1 cellular context compared by ENCODE assay signal in genomic region chr10:47441973-47442750, GRCh38.
TF ChIP-seq lines count a peak whose summit lies in the region.

No MANE protein-coding gene starts in this region.

TF ChIP-seq in HepG2, 621 proteins besides CTCF, POLR2A, EP300 and RAD21:
- TF ChIP-seq ZNF263 (CRISPR knock-in tag; IDR thresholded peaks at IDR 0.05) (peak; percentile 24; the same call in 1 of the 2 replicates), SIN3A (IDR thresholded peaks at IDR 0.05; ENCODE audit: borderline replicate concordance, low read depth, low read length) (no peak), BRF2 (CRISPR knock-in tag; IDR thresholded peaks at IDR 0.05) (no peak), GPBP1L1 (CRISPR knock-in tag; IDR thresholded peaks at IDR 0.05) (no peak), ZBTB40 (IDR thresholded peaks at IDR 0.05) (no peak), ZBTB40 (CRISPR knock-in tag; IDR thresholded peaks at IDR 0.05) (no peak), PAX8 (CRISPR knock-in tag; IDR thresholded peaks at IDR 0.05; ENCODE audit: borderline replicate concordance) (no peak)
